In genomic region chr2:37361994-37362698, GRCh38 we compare ENCODE assay signal across 2 cellular contexts.
TF ChIP-seq lines count a peak whose summit lies in the region.

No MANE protein-coding gene starts in this region.

TF ChIP-seq in SK-N-SH treated with all-trans-retinoic acid at 6 μM for 48 hours, 23 proteins besides CTCF, POLR2A, EP300 and RAD21 (continued from another document):
- peak; percentile 51; the same call in 1 of the 2 replicates for TF ChIP-seq TSHZ2 (CRISPR knock-in tag; IDR thresholded peaks at IDR 0.05)
- peak; percentile 19; the same call in 1 of the 2 replicates for TF ChIP-seq ISL1 (CRISPR knock-in tag; IDR thresholded peaks at IDR 0.05)
- no peak for TF ChIP-seq ZFP30 (CRISPR knock-in tag; IDR thresholded peaks at IDR 0.05)
- no peak for TF ChIP-seq POU6F1 (CRISPR knock-in tag; IDR thresholded peaks at IDR 0.05; ENCODE audit: borderline replicate concordance, low read depth)
- TF ChIP-seq PATZ1 (CRISPR knock-in tag; IDR thresholded peaks at IDR 0.05; ENCODE audit: borderline replicate concordance): no peak
- TF ChIP-seq PPARA (CRISPR knock-in tag; IDR thresholded peaks at IDR 0.05; ENCODE audit: borderline replicate concordance): no peak
- no peak for TF ChIP-seq ZNF70 (CRISPR knock-in tag; IDR thresholded peaks at IDR 0.05)
- no peak for TF ChIP-seq TOX (CRISPR knock-in tag; IDR thresholded peaks at IDR 0.05; ENCODE audit: borderline replicate concordance)
- no peak for TF ChIP-seq OSR1 (CRISPR knock-in tag; IDR thresholded peaks at IDR 0.05)
- 0 out of 2 replicates have a peak, but pooled peaks have one; percentile 9 for TF ChIP-seq ZNF8 (CRISPR knock-in tag; IDR thresholded peaks at IDR 0.05)
- TF ChIP-seq TCF4 (CRISPR knock-in tag; IDR thresholded peaks at IDR 0.05; ENCODE audit: borderline replicate concordance): peak; percentile 71; the same call in 1 of the 2 replicates
- TF ChIP-seq RARB (CRISPR knock-in tag; IDR thresholded peaks at IDR 0.05): no peak
- TF ChIP-seq CSRNP3 (CRISPR knock-in tag; IDR thresholded peaks at IDR 0.05): no peak
- TF ChIP-seq ZNF565 (CRISPR knock-in tag; conservative IDR thresholded peaks at IDR 0.05; ENCODE audit: low read depth): no peak
- no peak for TF ChIP-seq GLIS3 (CRISPR knock-in tag; IDR thresholded peaks at IDR 0.05)
- TF ChIP-seq CSDC2 (CRISPR knock-in tag; IDR thresholded peaks at IDR 0.05): no peak
TF ChIP-seq in SK-N-SH treated with all-trans-retinoic acid at 6 μM for 48 hours: peak in this region for 4.

TF ChIP-seq in SK-N-SH, 30 proteins besides CTCF, POLR2A, EP300 and RAD21 (continued from another document):
- TF ChIP-seq FOXM1 (IDR thresholded peaks at IDR 0.05; ENCODE audit: low read depth): no peak
- no peak for TF ChIP-seq USF1 (IDR thresholded peaks at IDR 0.05; ENCODE audit: borderline replicate concordance, low read depth)
- TF ChIP-seq SMC3 (IDR thresholded peaks at IDR 0.05; ENCODE audit: low read depth, low read length): no peak
- TF ChIP-seq GATA2 (CRISPR knock-in tag; IDR thresholded peaks at IDR 0.05): no peak
TF ChIP-seq in SK-N-SH: peak in this region for 0.
